1 cellular context compared by ENCODE assay signal in the genomic region with DNA sequence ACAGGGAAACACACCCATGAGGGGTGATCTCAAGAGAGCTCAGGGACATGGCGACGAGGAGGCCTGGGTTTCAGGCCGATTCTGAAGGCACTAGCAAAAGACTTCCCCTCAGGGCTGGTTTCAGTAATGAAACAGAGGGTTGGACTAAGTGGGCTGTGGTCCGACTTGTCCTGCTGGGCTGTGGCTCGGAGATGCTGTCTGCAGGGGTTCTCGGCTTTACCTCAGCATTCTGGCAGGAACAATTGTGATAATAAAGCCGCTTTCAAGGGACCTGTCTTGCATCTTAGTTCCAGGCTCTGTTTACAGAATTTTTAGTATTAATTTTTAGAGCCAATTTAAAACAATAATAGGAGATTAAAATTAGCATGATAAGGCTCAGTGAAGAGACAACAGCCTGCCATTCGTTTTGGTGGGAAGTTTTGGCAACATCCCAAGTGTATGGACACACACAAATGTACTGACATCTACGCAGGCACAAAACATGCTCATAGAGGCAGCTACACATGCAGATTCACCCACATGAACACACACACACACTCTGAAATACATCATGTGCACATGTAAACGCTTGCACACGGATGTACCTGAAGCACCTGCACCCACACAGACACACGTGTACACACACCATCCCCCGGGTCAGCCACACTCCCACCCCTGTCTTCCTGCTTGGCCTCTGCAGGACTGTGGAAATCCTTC.
TF ChIP-seq lines count a peak whose summit lies in the region.

No MANE protein-coding gene starts in this region.

TF ChIP-seq in HepG2, 621 proteins besides CTCF, POLR2A, EP300 and RAD21:
- no peak for TF ChIP-seq ZBTB8A (CRISPR knock-in tag; IDR thresholded peaks at IDR 0.05; ENCODE audit: borderline replicate concordance, low read depth)
- no peak for TF ChIP-seq ZNF788 (CRISPR knock-in tag; IDR thresholded peaks at IDR 0.05; ENCODE audit: borderline replicate concordance)
- TF ChIP-seq NFIB (CRISPR knock-in tag; IDR thresholded peaks at IDR 0.05; ENCODE audit: borderline replicate concordance): no peak
- no peak for TF ChIP-seq ZNF414 (CRISPR knock-in tag; IDR thresholded peaks at IDR 0.05)
- TF ChIP-seq, protein P1, sequence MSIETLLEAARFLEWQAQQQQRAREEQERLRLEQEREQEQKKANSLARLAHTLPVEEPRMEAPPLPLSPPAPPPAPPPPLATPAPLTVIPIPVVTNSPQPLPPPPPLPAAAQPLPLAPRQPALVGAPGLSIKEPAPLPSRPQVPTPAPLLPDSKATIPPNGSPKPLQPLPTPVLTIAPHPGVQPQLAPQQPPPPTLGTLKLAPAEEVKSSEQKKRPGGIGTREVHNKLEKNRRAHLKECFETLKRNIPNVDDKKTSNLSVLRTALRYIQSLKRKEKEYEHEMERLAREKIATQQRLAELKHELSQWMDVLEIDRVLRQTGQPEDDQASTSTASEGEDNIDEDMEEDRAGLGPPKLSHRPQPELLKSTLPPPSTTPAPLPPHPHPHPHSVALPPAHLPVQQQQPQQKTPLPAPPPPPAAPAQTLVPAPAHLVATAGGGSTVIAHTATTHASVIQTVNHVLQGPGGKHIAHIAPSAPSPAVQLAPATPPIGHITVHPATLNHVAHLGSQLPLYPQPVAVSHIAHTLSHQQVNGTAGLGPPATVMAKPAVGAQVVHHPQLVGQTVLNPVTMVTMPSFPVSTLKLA (IDR thresholded peaks at IDR 0.05): peak; percentile 50
